ENCODE assay signal across 20 cellular contexts in genomic region chr6:41775293-41775882, GRCh38. TPM values are rescaled to one million over a fixed set of nuclear protein-coding genes. Genes with fewer than 3 reads are reported as not detected.
"Had no signal": no experiment of that assay in that cellular context is flagged by ENCODE, and none has a peak within 500 bp of the region (broad histone marks: within the 10 kb centered on the region; RNA-seq: fewer than 3 reads in every experiment).

No MANE protein-coding gene starts in this region.

- H3K27me3 Mint-ChIP-seq: activated naive CD4-positive, alpha-beta T cell treated with anti-CD3 and anti-CD28 coated beads, Interleukin-2, amount 50 U/mL, for 24 hours; activated T-cell treated with anti-CD3 and anti-CD28 coated beads, Interleukin-2, amount 50 U/mL, for 24 hours had no signal

- H3K9me3 ChIP-seq: SJSA1, SK-N-SH had no signal

- DNase-seq: activated gamma-delta T cell, NCI-H1417 treated with DMSO at 0.1 percent for 48 hours, NCI-H187 treated with DMSO at 0.1 percent for 48 hours, NCI-H2227 treated with DMSO at 0.1 percent for 48 hours, NCI-H526 treated with DMSO at 0.1 percent for 48 hours, NCI-H774 had no signal

- H3K4me3 ChIP-seq: PC-9, SJSA1 had no signal

- H3K9ac ChIP-seq: SK-N-SH had no signal

- H2AFZ ChIP-seq: PC-9 had no signal

- H3K27ac ChIP-seq: PC-9, SJSA1 had no signal

- H3K4me2 ChIP-seq: PC-9, SK-N-SH had no signal

- H3K27me3 ChIP-seq: SJSA1 had no signal

- H3K27ac Mint-ChIP-seq: activated CD4-positive, alpha-beta T cell treated with anti-CD3 and anti-CD28 coated beads, Interleukin-2, amount 10 ng/mL, durations not matched to agents 7 days and 5 days; activated CD8-positive, alpha-beta T cell treated with anti-CD3 and anti-CD28 coated beads, Interleukin-2, amount 10 ng/mL, durations not matched to agents 7 days and 5 days; activated naive CD4-positive, alpha-beta T cell treated with anti-CD3 and anti-CD28 coated beads, Interleukin-2, amount 50 U/mL, for 24 hours; activated T-cell treated with anti-CD3 and anti-CD28 coated beads, Interleukin-2, amount 50 U/mL, for 24 hours; activated T-helper 2 cell treated with anti-CD3 and anti-CD28 coated beads, Interferon-gamma antibody, Interleukin-2, Interleukin-4, amounts not matched to agents 10 μg/mL and 5 μg/mL and 100 μg/mL, durations not matched to agents 14 hours and 24 hours and 36 hours; brain; T-helper 1 cell treated with Interleukin-12 subunit alpha and Interleukin-12 subunit beta and Interleukin-4 antibody, amounts not matched to agents 30 μg/mL and 1 μg/mL, for 36 hours; T-helper 2 cell treated with Interferon-gamma antibody and Interleukin-4, amounts not matched to agents 5 μg/mL and 100 μg/mL, for 36 hours had no signal

- H3K4me3 Mint-ChIP-seq: activated CD4-positive, alpha-beta T cell treated with anti-CD3 and anti-CD28 coated beads, Interleukin-2, amount 10 ng/mL, durations not matched to agents 7 days and 5 days; activated CD8-positive, alpha-beta T cell treated with anti-CD3 and anti-CD28 coated beads, Interleukin-2, amount 10 ng/mL, durations not matched to agents 7 days and 5 days; activated naive CD4-positive, alpha-beta T cell treated with anti-CD3 and anti-CD28 coated beads, Interleukin-2, amount 50 U/mL, for 24 hours; activated T-cell treated with anti-CD3 and anti-CD28 coated beads, Interleukin-2, amount 50 U/mL, for 24 hours; T-helper 1 cell treated with Interleukin-12 subunit alpha and Interleukin-12 subunit beta and Interleukin-4 antibody, amounts not matched to agents 30 μg/mL and 1 μg/mL, for 36 hours; T-helper 2 cell treated with Interferon-gamma antibody and Interleukin-4, amounts not matched to agents 5 μg/mL and 100 μg/mL, for 36 hours had no signal

- H3K9me3 Mint-ChIP-seq: activated CD4-positive, alpha-beta T cell treated with anti-CD3 and anti-CD28 coated beads, Interleukin-2, amount 10 ng/mL, durations not matched to agents 7 days and 5 days; activated naive CD4-positive, alpha-beta T cell treated with anti-CD3 and anti-CD28 coated beads, Interleukin-2, amount 50 U/mL, for 24 hours; activated T-cell treated with anti-CD3 and anti-CD28 coated beads, Interleukin-2, amount 50 U/mL, for 24 hours; activated T-helper 2 cell treated with anti-CD3 and anti-CD28 coated beads, Interferon-gamma antibody, Interleukin-2, Interleukin-4, amounts not matched to agents 10 μg/mL and 5 μg/mL and 100 μg/mL, durations not matched to agents 14 hours and 24 hours and 36 hours; brain; T-helper 1 cell treated with Interleukin-12 subunit alpha and Interleukin-12 subunit beta and Interleukin-4 antibody, amounts not matched to agents 30 μg/mL and 1 μg/mL, for 36 hours; T-helper 2 cell treated with Interferon-gamma antibody and Interleukin-4, amounts not matched to agents 5 μg/mL and 100 μg/mL, for 36 hours had no signal

RNA-seq across cellular contexts. Expression of gene PRICKLE4, which starts 5.2 kb away (rescaled TPM):
- total RNA-seq: activated CD4-positive, alpha-beta T cell treated with anti-CD3 and anti-CD28 coated beads, Interleukin-2, amount 10 ng/mL, durations not matched to agents 7 days and 5 days; activated T-helper 2 cell treated with anti-CD3 and anti-CD28 coated beads, Interferon-gamma antibody, Interleukin-2, Interleukin-4, amounts not matched to agents 10 μg/mL and 5 μg/mL and 100 μg/mL, durations not matched to agents 14 hours and 24 hours and 36 hours; SJSA1 had no signal

RNA-seq across cellular contexts. Expression of gene PGC, which starts 28.2 kb away (rescaled TPM):
- total RNA-seq: activated CD4-positive, alpha-beta T cell treated with anti-CD3 and anti-CD28 coated beads, Interleukin-2, amount 10 ng/mL, durations not matched to agents 7 days and 5 days; activated CD8-positive, alpha-beta T cell treated with anti-CD3 and anti-CD28 coated beads, Interleukin-2, amount 10 ng/mL, durations not matched to agents 7 days and 5 days; activated T-helper 2 cell treated with anti-CD3 and anti-CD28 coated beads, Interferon-gamma antibody, Interleukin-2, Interleukin-4, amounts not matched to agents 10 μg/mL and 5 μg/mL and 100 μg/mL, durations not matched to agents 14 hours and 24 hours and 36 hours; bronchial epithelial cell; MCF 10A; OCI-LY7; PC-9; SJSA1 had no signal
- polyA plus RNA-seq: SK-N-SH had no signal
